In the genomic region with DNA sequence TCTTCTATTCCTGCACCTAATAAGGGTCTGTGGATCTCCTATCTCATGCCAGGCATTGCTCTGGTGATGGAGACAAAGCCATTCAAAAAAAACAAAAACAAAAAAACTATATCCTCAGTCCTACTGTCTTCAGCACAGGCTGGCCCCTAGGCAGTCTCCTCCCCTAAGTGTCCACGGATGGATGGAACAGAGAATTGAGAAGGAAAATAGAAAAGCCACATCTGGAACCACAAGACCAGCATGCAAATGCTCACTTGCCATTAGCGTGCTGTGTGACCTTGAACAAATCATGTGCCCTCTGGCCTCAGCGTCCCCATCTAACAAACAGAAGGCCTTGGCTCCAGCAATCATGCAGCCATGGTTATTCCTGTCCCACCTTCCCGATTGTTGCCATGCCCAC, we compare ENCODE assay signal across 16 cellular contexts. TPM values are rescaled to one million over a fixed set of nuclear protein-coding genes. Genes with fewer than 3 reads are reported as not detected.
DNase-seq lines count a peak whose midpoint lies in the region; ATAC-seq, FAIRE-seq and TF ChIP-seq lines count a peak whose summit lies in the region.
"Had no signal": no experiment of that assay in that cellular context is flagged by ENCODE, and none has a peak within 500 bp of the region (broad histone marks: within the 10 kb centered on the region; RNA-seq: fewer than 3 reads in every experiment).

No MANE protein-coding gene starts in this region.

- FAIRE-seq in K562 (lab: Jason Lieb, UNC) = no peak
- FAIRE-seq: GM19239, H54, HepG2 had no signal

- H2AFZ ChIP-seq in K562 (ENCODE audit: low read depth, low read length) (0 out of 2 replicates have a peak overlapping the region, but pooled peaks have one; percentile 16), smooth muscle cell (ENCODE audit: low read depth) (no peak overlapping the region)

- H3K4me3 ChIP-seq in DOHH2 (ENCODE audit: low read length) (no peak overlapping the region), K562 (no peak overlapping the region), MG63 (no peak overlapping the region), gastroesophageal sphincter (no peak overlapping the region), smooth muscle cell (no peak overlapping the region)

- H3K9me3 ChIP-seq in DOHH2 (ENCODE audit: control insufficient read depth, insufficient read depth, low read length) (no peaks in the 10 kb centered on the region), K562 (replicated peaks; ENCODE audit: control insufficient read depth, insufficient read depth, low read depth, low read length) (no peaks in the 10 kb centered on the region), MG63 (no peaks in the 10 kb centered on the region), gastroesophageal sphincter (no peaks in the 10 kb centered on the region), smooth muscle cell (replicated peaks; ENCODE audit: low read depth) (no peaks in the 10 kb centered on the region)

- CTCF ChIA-PET in K562 (lab: Yijun Ruan, JAX; ENCODE audit: low intra/inter-chr PET ratio) = no interaction called here

- DNase-seq in K562 (ENCODE audit: extremely low read depth in 1 of 4, low spot score in 3 of 4) (no peak), MG63 (no peak), smooth muscle cell (lab: John Stamatoyannopoulos, UW; ENCODE audit: unreplicated experiment) (no peak), T1000 (lab: John Stamatoyannopoulos, UW) (no peak)
- DNase-seq: C1 segment of cervical spinal cord, DMS 273 treated with DMSO at 0.1 percent for 48 hours, EL, NCI-H2029 treated with DMSO at 0.1 percent for 48 hours, NCI-H510A treated with DMSO at 0.1 percent for 48 hours had no signal

- TF ChIP-seq CTCF in DOHH2 (IDR thresholded peaks at IDR 0.05; ENCODE audit: low read depth, low read length, poor library complexity, severe bottlenecking) = no peak
- no peak for TF ChIP-seq CTCF in K562 (IDR thresholded peaks at IDR 0.05 in 2 of 3, conservative IDR thresholded peaks at IDR 0.05 in 1 of 3; ENCODE audit: insufficient read depth in 2 of 3, low read depth in 1 of 3, low read length in 3 of 3)
- no peak for TF ChIP-seq CTCF in gastroesophageal sphincter (IDR thresholded peaks at IDR 0.05)
- TF ChIP-seq CTCF in smooth muscle cell (IDR thresholded peaks at IDR 0.05; ENCODE audit: borderline replicate concordance, insufficient read depth, poor library complexity, severe bottlenecking) = no peak

- intact Hi-C loops in K562 (cut with micrococcal nuclease) = no loop called here

- H3K79me2 ChIP-seq in DOHH2 (ENCODE audit: control insufficient read depth, low read length) (no peaks in the 10 kb centered on the region), K562 (ENCODE audit: control insufficient read depth, insufficient read depth, low read length) (no peaks in the 10 kb centered on the region), smooth muscle cell (ENCODE audit: low read depth) (no peaks in the 10 kb centered on the region)

- H3K9ac ChIP-seq in K562 (ENCODE audit: insufficient read depth in 1 of 2, low read depth in 2 of 2, low read length in 2 of 2) (no peak overlapping the region), smooth muscle cell (ENCODE audit: low read depth) (no peak overlapping the region)

- POLR2A ChIA-PET in K562 (lab: Yijun Ruan, JAX) = interaction anchor here (1.2 kb wide), 1 partner anchor 429 kb away, joined by 3 read pairs; no protein-coding TSS in a partner anchor

- H3K4me2 ChIP-seq in DOHH2 (ENCODE audit: low read length) = peak overlapping the region; percentile 35
- no peak overlapping the region for H3K4me2 ChIP-seq in K562 (ENCODE audit: insufficient read depth, low read length)
- H3K4me2 ChIP-seq in smooth muscle cell = no peak overlapping the region

- no peaks in the 10 kb centered on the region for H3K9me2 ChIP-seq in DOHH2 (replicated peaks; ENCODE audit: control insufficient read depth, low read length)

- no TSS peak for BruUV-seq in K562 (replicated peaks; lab: Mats Ljungman, UMichigan)

- no peak for TF ChIP-seq RAD21 in K562 (CRISPR knock-in tag; conservative IDR thresholded peaks at IDR 0.05 in 1 of 2, IDR thresholded peaks at IDR 0.05 in 1 of 2)

- 51% methylated on average over 4 of the region's 4 CpGs for WGBS in K562 (ENCODE audit: insufficient coverage, low coverage, missing lambda C conversion rate)
- 45 to 89% methylated on average over 3 to 4 of the region's 4 CpGs for WGBS in gastroesophageal sphincter (ENCODE audit: low coverage in 1 of 2), 2 donors
- 58% methylated on average over 4 of the region's 4 CpGs for WGBS in smooth muscle cell (ENCODE audit: low lambda C conversion rate)

- H3F3A ChIP-seq in DOHH2 (ENCODE audit: control insufficient read depth, insufficient read depth) (no peaks in the 10 kb centered on the region), smooth muscle cell (ENCODE audit: low read depth) (no peaks in the 10 kb centered on the region)

- H3K27ac ChIP-seq in DOHH2 (ENCODE audit: low read depth, low read length) (no peak overlapping the region), K562 (ENCODE audit: extremely low read depth, low read depth, low read length) (no peak overlapping the region), gastroesophageal sphincter (no peak overlapping the region), smooth muscle cell (ENCODE audit: low read depth) (no peak overlapping the region)

- H3K27me3 ChIP-seq in DOHH2 (ENCODE audit: control insufficient read depth, low read length) = peaks cover 36% of the 10 kb centered on the region
- H3K27me3 ChIP-seq in K562 (ENCODE audit: control insufficient read depth in 2 of 2, insufficient read depth in 2 of 2, low read length in 2 of 2) = no peaks in the 10 kb centered on the region
- no peaks in the 10 kb centered on the region for H3K27me3 ChIP-seq in MG63
- H3K27me3 ChIP-seq in gastroesophageal sphincter = peaks cover 7% of the 10 kb centered on the region
- H3K27me3 ChIP-seq in smooth muscle cell (ENCODE audit: low read depth) = peaks cover 16% of the 10 kb centered on the region

- TF ChIP-seq POLR2A in K562 (conservative IDR thresholded peaks at IDR 0.05) = no peak
- TF ChIP-seq POLR2A in gastroesophageal sphincter (IDR thresholded peaks at IDR 0.05) = no peak

- H3K4me1 ChIP-seq in DOHH2 (ENCODE audit: control insufficient read depth, low read length) (peaks cover 17% of the 10 kb centered on the region), K562 (replicated peaks in 1 of 2; ENCODE audit: control insufficient read depth in 2 of 2, insufficient read depth in 2 of 2, low read length in 2 of 2) (peaks cover 56 to 62% of the 10 kb centered on the region in 2 experiments), gastroesophageal sphincter (no peaks in the 10 kb centered on the region), smooth muscle cell (ENCODE audit: low read depth) (peaks cover 1% of the 10 kb centered on the region)

- TF ChIP-seq EP300 in K562 (IDR thresholded peaks at IDR 0.05; ENCODE audit: low read length) = no peak
- TF ChIP-seq EP300 in gastroesophageal sphincter (IDR thresholded peaks at IDR 0.05) = no peak

- in situ Hi-C loops in K562 (cut with MboI) = loop anchor here (10.0 kb wide), 1 partner anchor 398 kb away; no protein-coding TSS in a partner anchor

- H4K20me1 ChIP-seq in DOHH2 (ENCODE audit: control insufficient read depth, insufficient read depth, low read depth, low read length) (0 out of 2 replicates have a peak, but pooled peaks cover 11% of the 10 kb centered on the region), K562 (replicated peaks; ENCODE audit: control insufficient read depth, insufficient read depth, low read length) (no peaks in the 10 kb centered on the region), smooth muscle cell (ENCODE audit: low read depth) (no peaks in the 10 kb centered on the region)

- no peaks in the 10 kb centered on the region for H3K36me3 ChIP-seq in DOHH2 (ENCODE audit: control insufficient read depth, low read length)
- H3K36me3 ChIP-seq in K562 (ENCODE audit: control insufficient read depth, insufficient read depth, low read length) = no peaks in the 10 kb centered on the region; the same call in 2 of the 3 replicates
- H3K36me3 ChIP-seq in MG63 = no peaks in the 10 kb centered on the region
- H3K36me3 ChIP-seq in gastroesophageal sphincter = no peaks in the 10 kb centered on the region
- no peaks in the 10 kb centered on the region for H3K36me3 ChIP-seq in smooth muscle cell (ENCODE audit: low read depth)

- ATAC-seq in GM19463 (IDR thresholded peaks at IDR 0.05; ENCODE audit: unreplicated experiment) = peak; percentile 71
- ATAC-seq in HG02852 (IDR thresholded peaks at IDR 0.05; ENCODE audit: unreplicated experiment) = peak; percentile 75
- ATAC-seq in K562 = no peak
- no peak for ATAC-seq in gastroesophageal sphincter
- ATAC-seq: HepG2 had no signal

- no peaks in the 10 kb centered on the region for H3K9me1 ChIP-seq in K562 (ENCODE audit: control insufficient read depth, insufficient read depth, low read length)

TF ChIP-seq in K562, 482 proteins besides CTCF, POLR2A, EP300 and RAD21 (continues in another document):
- TF ChIP-seq CBX8 (IDR thresholded peaks at IDR 0.05; ENCODE audit: borderline replicate concordance, extremely low read depth, low read depth, low read length, poor library complexity, severe bottlenecking) = no peak

RNA-seq across cellular contexts. Expression of a gene that starts 32.7 kb away (rescaled TPM):
- 3.5 and 6.3 TPM in 2 replicates for total RNA-seq in K562 (2011; cell fraction: chromatin; rRNA removed; ENCODE audit: low replicate concordance)
- 5.3 and 8.8 TPM in 2 replicates for total RNA-seq in K562 (2011; cell fraction: nucleolus; rRNA removed)
- 4.4 and 6.4 TPM in 2 replicates for total RNA-seq in K562 (2011; cell fraction: nucleoplasm; rRNA removed)
- total RNA-seq in K562 (2014; rRNA removed) (3.9 and 4.7 TPM in 2 replicates), K562 (2014; rRNA removed; fragmentation: Illumina TruSeq; extraction: Trizol) (1.3 and 2.0 TPM in 2 replicates), K562 (2015; rRNA removed; fragmentation: Illumina TruSeq; extraction: Trizol) (4.4 and 4.5 TPM in 2 replicates), K562 (2021) (8.2 and 9.4 TPM in 2 replicates), gastroesophageal sphincter (10 to 100 TPM; 12.7 to 24.0 (median 19.1) TPM), smooth muscle cell (43.8 and 58.6 TPM in 2 replicates)
- polyA plus RNA-seq in K562 (2011; rRNA removed) (2.8 and 5.9 TPM in 2 replicates), K562 (2014; fragmentation: Illumina TruSeq; extraction: Trizol) (3.0 and 3.7 TPM in 2 replicates), K562 (2014; fragmentation: Nextera tagmentation; extraction: Ambion mirVana) (under 1 TPM; 0.27 to 0.30 TPM), K562 (2014; rRNA removed) (4.6 and 5.8 TPM in 2 replicates), smooth muscle cell (252 and 270 TPM in 2 replicates)
- 5.3 and 7.6 TPM in 2 replicates for polyA plus RNA-seq in K562 (2011; cell fraction: cytosol; rRNA removed)
- 1.1 and 2.4 TPM in 2 replicates for polyA plus RNA-seq in K562 (2011; cell fraction: nucleus; rRNA removed)
- polyA plus RNA-seq in K562 (2012) = 9.2 and 23.4 TPM in 2 replicates
- polyA minus RNA-seq in K562 (2011; rRNA and poly(A)+ RNA removed) = 1.8 and 3.5 TPM in 2 replicates
- polyA minus RNA-seq in K562 (2011; cell fraction: cytosol; rRNA and poly(A)+ RNA removed) = 2.4 and 4.0 TPM in 2 replicates
- 2.3 and 3.4 TPM in 2 replicates for polyA minus RNA-seq in K562 (2011; cell fraction: nucleus; rRNA and poly(A)+ RNA removed)
- total RNA-seq in MG63 (2014; rRNA removed; shearing (Covaris generic); ENCODE audit: low replicate concordance) = 34.5 and 61.3 TPM in 2 replicates
- total RNA-seq: HepG2 had no signal

Comparison
In these comparisons a context has a peak if more than half of its experiments do, and no peak if none do; other contexts are left out.
1. ATAC-seq: peak in GM19463 (single experiment) and HG02852 (single experiment); none in K562 (single experiment) and gastroesophageal sphincter (single experiment).